Comparison of ENCODE assay signal across 15 cellular contexts in genomic region chr1:93651695-93652094, GRCh38. TPM values are rescaled to one million over a fixed set of nuclear protein-coding genes. Genes with fewer than 3 reads are reported as not detected.
DNase-seq lines count a peak whose midpoint lies in the region; ATAC-seq and TF ChIP-seq lines count a peak whose summit lies in the region.
"Had no signal": no experiment of that assay in that cellular context is flagged by ENCODE, and none has a peak within 500 bp of the region (broad histone marks: within the 10 kb centered on the region; RNA-seq: fewer than 3 reads in every experiment).

No MANE protein-coding gene starts in this region.

- peaks cover 2% of the 10 kb centered on the region for H3K27me3 Mint-ChIP-seq in HFFc6 (ENCODE audit: insufficient read depth)
- H3K27me3 Mint-ChIP-seq: CD4-positive, alpha-beta T cell had no signal

- no peaks in the 10 kb centered on the region for H3K9me3 ChIP-seq in RWPE2 (ENCODE audit: severe bottlenecking)
- H3K9me3 ChIP-seq in hepatocyte (ENCODE audit: low read depth): no peaks in the 10 kb centered on the region
- H3K9me3 ChIP-seq in stomach: no peaks in the 10 kb centered on the region
- H3K9me3 ChIP-seq: BE2C, HAP-1 had no signal

- no peak overlapping the region for H3K4me2 ChIP-seq in hepatocyte

- H3K27ac ChIP-seq in RWPE2 (ENCODE audit: poor library complexity, severe bottlenecking) (peak overlapping the region; percentile 2), hepatocyte (peak overlapping the region; percentile 17), stomach (peak overlapping the region in 3 of 5 donors; percentile 10 to 39 (median 10))
- H3K27ac ChIP-seq: SK-N-MC had no signal

- H4K20me1 ChIP-seq in hepatocyte (ENCODE audit: insufficient read depth, poor library complexity, severe bottlenecking): no peaks in the 10 kb centered on the region

- peaks cover 38% of the 10 kb centered on the region for H3K79me2 ChIP-seq in hepatocyte

- H3K27me3 ChIP-seq in RWPE2 (ENCODE audit: insufficient read depth, poor library complexity, severe bottlenecking) (no peaks in the 10 kb centered on the region), hepatocyte (no peaks in the 10 kb centered on the region), stomach (no peaks in the 10 kb centered on the region)
- H3K27me3 ChIP-seq: BE2C had no signal

- H3K9me3 Mint-ChIP-seq in HFFc6: no peaks in the 10 kb centered on the region
- H3K9me3 Mint-ChIP-seq: CD4-positive, alpha-beta T cell had no signal

- TF ChIP-seq CTCF in HFFc6 (IDR thresholded peaks at IDR 0.05) (no peak), RWPE2 (IDR thresholded peaks at IDR 0.05; ENCODE audit: poor library complexity, severe bottlenecking) (no peak), hepatocyte (IDR thresholded peaks at IDR 0.05; ENCODE audit: poor library complexity) (no peak), stomach (IDR thresholded peaks at IDR 0.05) (no peak)

- no peak overlapping the region for H3K4me3 Mint-ChIP-seq in HFFc6
- H3K4me3 Mint-ChIP-seq: CD4-positive, alpha-beta T cell had no signal

- ATAC-seq in RWPE2 (ENCODE audit: low read depth): no peak
- ATAC-seq: K562 had no signal

- H3K4me3 ChIP-seq in RWPE2 (ENCODE audit: severe bottlenecking): no peak overlapping the region
- no peak overlapping the region for H3K4me3 ChIP-seq in hepatocyte
- no peak overlapping the region for H3K4me3 ChIP-seq in stomach
- H3K4me3 ChIP-seq: HAP-1, K562, SK-N-MC had no signal

- no peak for DNase-seq in HFFc6
- no peak for DNase-seq in RWPE2 (ENCODE audit: low spot score)
- no peak for DNase-seq in hepatocyte (ENCODE audit: low spot score)
- no peak for DNase-seq in stomach
- no peak for DNase-seq in NCI-H446 treated with DMSO at 0.1 percent for 48 hours (lab: John Stamatoyannopoulos, UW)
- DNase-seq in KBM-7: no peak
- DNase-seq in NCI-H2196 treated with DMSO at 0.1 percent for 48 hours (lab: John Stamatoyannopoulos, UW; ENCODE audit: unreplicated experiment): no peak
- DNase-seq: BE2C; CD4-positive, alpha-beta T cell; MV-4-11; NCI-H187 treated with DMSO at 0.1 percent for 48 hours; NCI-H748 treated with DMSO at 0.1 percent for 48 hours had no signal

- 93% methylated on average over 8 of the region's 8 CpGs for WGBS in hepatocyte (ENCODE audit: low lambda C conversion rate, missing lambda C conversion rate)
- 73 to 87% (median 77%) methylated on average over 8 of the region's 8 CpGs for WGBS in stomach, 5 donors

- H3K36me3 ChIP-seq in RWPE2 (ENCODE audit: low read depth) (peaks cover 94% of the 10 kb centered on the region), hepatocyte (replicated peaks; ENCODE audit: insufficient read depth, low read depth) (no peaks in the 10 kb centered on the region), stomach (no peaks in the 10 kb centered on the region)
- H3K36me3 ChIP-seq: HAP-1 had no signal

- no peak overlapping the region for H2AFZ ChIP-seq in hepatocyte

- peaks cover 40% of the 10 kb centered on the region for H3K4me1 Mint-ChIP-seq in HFFc6 (ENCODE audit: low read depth)

- no peak for TF ChIP-seq EP300 in stomach (IDR thresholded peaks at IDR 0.05)

- no peaks in the 10 kb centered on the region for H3K9me2 ChIP-seq in hepatocyte (replicated peaks; ENCODE audit: insufficient read depth)

- peaks cover 3% of the 10 kb centered on the region for H3K4me1 ChIP-seq in RWPE2 (ENCODE audit: insufficient read depth, poor library complexity, severe bottlenecking)
- H3K4me1 ChIP-seq in hepatocyte (ENCODE audit: insufficient read depth): no peaks in the 10 kb centered on the region
- H3K4me1 ChIP-seq in stomach: peaks cover 0 to 18% (median 11%) of the 10 kb centered on the region in 4 donors
- H3K4me1 ChIP-seq: BE2C, HAP-1 had no signal

- intact Hi-C loops in stomach (cut with DNase I; ENCODE audit: low total_unique reads): no loop called here

- in situ Hi-C loops in KBM-7 (cut with MboI; ENCODE audit: low pct_unique_long_range_greater_than_20kb, low sequenced_read_pairs): no loop called here

- peak overlapping the region; percentile 26; the same call in 1 of the 2 replicates for H3K27ac Mint-ChIP-seq in HFFc6
- H3K27ac Mint-ChIP-seq: CD4-positive, alpha-beta T cell had no signal

- peaks cover 48% of the 10 kb centered on the region for H3K36me3 Mint-ChIP-seq in HFFc6 (ENCODE audit: low read depth)

- TF ChIP-seq POLR2A in stomach (IDR thresholded peaks at IDR 0.05): no peak

RNA-seq across cellular contexts. Expression of gene BCAR3, which starts 29.9 kb away (rescaled TPM):
- total RNA-seq in HFFc6 (2021; fragmentation: NEBNext Ultra II Directional; extraction: Animal tissue kit (Norgen Biotek cat#: 25700)): 10 to 100 TPM; 24.4 to 55.1 (median 26.2) TPM
- 20.4 and 22.6 TPM in 2 replicates for total RNA-seq in hepatocyte
- polyA plus RNA-seq in hepatocyte: 22.5 and 23.7 TPM in 2 replicates
- 10 to 100 TPM; 10.1 to 28.0 (median 20.6) TPM for total RNA-seq in stomach
- polyA plus RNA-seq in stomach: 10 to 100 TPM in 1 of 3 donors, 1 to 10 TPM in 2; 5.6 to 25.8 (median 8.3) TPM
